In genomic region chr3:149611149-149611548, GRCh38 we compare ENCODE assay signal across 1 cellular context.
TF ChIP-seq lines count a peak whose summit lies in the region.

No MANE protein-coding gene starts in this region.

TF ChIP-seq in HepG2, 621 proteins besides CTCF, POLR2A, EP300 and RAD21:
- TF ChIP-seq ZBTB40 (IDR thresholded peaks at IDR 0.05) (0 out of 2 replicates have a peak, but pooled peaks have one; percentile 51), ZBTB40 (CRISPR knock-in tag; IDR thresholded peaks at IDR 0.05) (peak; percentile 97), ZNF24 (IDR thresholded peaks at IDR 0.05) (no peak)
